Comparison of ENCODE assay signal across 12 cellular contexts in the genomic region with DNA sequence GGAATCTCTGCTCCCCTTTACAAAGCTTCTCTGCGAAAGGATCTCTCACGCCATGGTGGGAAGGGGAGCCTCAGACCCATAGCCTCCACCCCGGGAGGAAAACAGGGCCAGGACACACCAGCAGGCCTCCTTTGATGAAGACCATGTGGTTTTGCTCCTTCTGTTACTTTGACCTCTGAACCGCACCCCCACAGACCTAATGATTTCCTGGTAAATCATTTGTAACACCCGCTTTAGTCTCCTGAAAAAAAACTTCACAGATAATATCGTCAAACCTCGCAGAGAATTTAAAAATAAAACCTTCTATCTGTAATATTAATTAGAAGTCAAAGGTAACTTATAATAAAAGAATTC. TPM values are rescaled to one million over a fixed set of nuclear protein-coding genes. Genes with fewer than 3 reads are reported as not detected.
DNase-seq lines count a peak whose midpoint lies in the region; ATAC-seq and TF ChIP-seq lines count a peak whose summit lies in the region.
"Had no signal": no experiment of that assay in that cellular context is flagged by ENCODE, and none has a peak within 500 bp of the region (broad histone marks: within the 10 kb centered on the region; RNA-seq: fewer than 3 reads in every experiment).

No MANE protein-coding gene starts in this region.

- peak overlapping the region in 1 of 3 donors; percentile 26 for H3K4me3 ChIP-seq in liver (ENCODE audit: low read depth in 1 of 3, low read length in 3 of 3)

- peaks cover 13% of the 10 kb centered on the region for H3K4me1 Mint-ChIP-seq in stimulated activated naive CD8-positive, alpha-beta T cell treated with anti-CD3 and anti-CD28 coated beads, Interleukin-15, amount 100 ng/mL, for 72 hours
- H3K4me1 Mint-ChIP-seq in activated T-helper 1 cell treated with anti-CD3 and anti-CD28 coated beads, Interleukin-12 subunit alpha, Interleukin-12 subunit beta, Interleukin-2, Interleukin-4 antibody, amounts not matched to agents 30 ng/mL and 10 ng/mL and 1 ng/mL, durations not matched to agents 14 hours and 24 hours and 36 hours (ENCODE audit: low read depth) = peaks cover 13% of the 10 kb centered on the region

- intact Hi-C loops in activated T-helper 1 cell treated with anti-CD3 and anti-CD28 coated beads, Interleukin-12 subunit alpha, Interleukin-12 subunit beta, Interleukin-2, Interleukin-4 antibody, amounts not matched to agents 30 ng/mL and 10 ng/mL and 1 ng/mL, durations not matched to agents 14 hours and 24 hours and 36 hours (cut with micrococcal nuclease) = loop anchor here (1.0 to 5.0 kb wide), 6 partner anchors 11 to 300 kb away; a partner anchor contains a TSS

- H3K36me3 ChIP-seq in liver (ENCODE audit: control insufficient read depth in 4 of 4, insufficient read depth in 3 of 4, low read depth in 1 of 4, low read length in 3 of 4) = no peaks in the 10 kb centered on the region
- H3K36me3 ChIP-seq: thyroid gland, WERI-Rb-1 had no signal

- H3K4me3 Mint-ChIP-seq in stimulated activated naive CD8-positive, alpha-beta T cell treated with anti-CD3 and anti-CD28 coated beads, Interleukin-15, amount 100 ng/mL, for 72 hours = peak overlapping the region; percentile 36 to 93
- peak overlapping the region; percentile 45 for H3K4me3 Mint-ChIP-seq in activated T-helper 1 cell treated with anti-CD3 and anti-CD28 coated beads, Interleukin-12 subunit alpha, Interleukin-12 subunit beta, Interleukin-2, Interleukin-4 antibody, amounts not matched to agents 30 ng/mL and 10 ng/mL and 1 ng/mL, durations not matched to agents 14 hours and 24 hours and 36 hours

- no peak overlapping the region for H3K27ac Mint-ChIP-seq in stimulated activated naive CD8-positive, alpha-beta T cell treated with anti-CD3 and anti-CD28 coated beads, Interleukin-15, amount 100 ng/mL, for 72 hours
- no peak overlapping the region for H3K27ac Mint-ChIP-seq in activated T-helper 1 cell treated with anti-CD3 and anti-CD28 coated beads, Interleukin-12 subunit alpha, Interleukin-12 subunit beta, Interleukin-2, Interleukin-4 antibody, amounts not matched to agents 30 ng/mL and 10 ng/mL and 1 ng/mL, durations not matched to agents 14 hours and 24 hours and 36 hours

- H3K27me3 Mint-ChIP-seq in stimulated activated naive CD8-positive, alpha-beta T cell treated with anti-CD3 and anti-CD28 coated beads, Interleukin-15, amount 100 ng/mL, for 72 hours = peaks cover 53% of the 10 kb centered on the region
- peaks cover 21% of the 10 kb centered on the region for H3K27me3 Mint-ChIP-seq in activated T-helper 1 cell treated with anti-CD3 and anti-CD28 coated beads, Interleukin-12 subunit alpha, Interleukin-12 subunit beta, Interleukin-2, Interleukin-4 antibody, amounts not matched to agents 30 ng/mL and 10 ng/mL and 1 ng/mL, durations not matched to agents 14 hours and 24 hours and 36 hours (ENCODE audit: insufficient read depth)

- no peaks in the 10 kb centered on the region for H3K27me3 ChIP-seq in liver (ENCODE audit: control insufficient read depth in 4 of 4, insufficient read depth in 4 of 4, low read length in 3 of 4)
- H3K27me3 ChIP-seq: thyroid gland had no signal

- TF ChIP-seq RAD21 in liver (IDR thresholded peaks at IDR 0.05) = no peak

- WGBS in liver = 42% methylated on average over 7 of the region's 7 CpGs

- DNase-seq in stimulated activated naive CD8-positive, alpha-beta T cell treated with anti-CD3 and anti-CD28 coated beads, Interleukin-15, amount 100 ng/mL, for 72 hours = no peak
- no peak for DNase-seq in stimulated activated naive CD8-positive, alpha-beta T cell treated with anti-CD3 and anti-CD28 coated beads, Interleukin-15, Interleukin-2, amounts not matched to agents 100 U/mL and 50 U/mL, for 24 hours
- DNase-seq in activated T-helper 1 cell treated with anti-CD3 and anti-CD28 coated beads, Interleukin-12 subunit alpha, Interleukin-12 subunit beta, Interleukin-2, Interleukin-4 antibody, amounts not matched to agents 30 ng/mL and 10 ng/mL and 1 ng/mL, durations not matched to agents 14 hours and 24 hours and 36 hours (ENCODE audit: low spot score) = no peak
- DNase-seq in NCI-H2196 treated with DMSO at 0.1 percent for 48 hours (lab: John Stamatoyannopoulos, UW; ENCODE audit: unreplicated experiment) = no peak
- no peak for DNase-seq in iPS-NIHi7 (ENCODE audit: extremely low spot score)
- DNase-seq in SIG-M5 (lab: John Stamatoyannopoulos, UW) = no peak
- DNase-seq: activated T-cell treated with anti-CD3 and anti-CD28 coated beads, Interleukin-2, amount 50 U/mL, for 4 hours; thyroid gland had no signal

- TF ChIP-seq CTCF in liver (IDR thresholded peaks at IDR 0.05; ENCODE audit: low read depth, low read length, missing input control) = no peak

- H3K4me1 ChIP-seq in liver (ENCODE audit: control insufficient read depth in 4 of 4, insufficient read depth in 4 of 4, low read length in 3 of 4) = peaks cover 11 to 41% (median 38%) of the 10 kb centered on the region in 4 donors

- no peaks in the 10 kb centered on the region for H3K9me3 ChIP-seq in liver (ENCODE audit: control insufficient read depth in 4 of 4, low read length in 3 of 4)
- H3K9me3 ChIP-seq: thyroid gland had no signal

- no peaks in the 10 kb centered on the region for H3K36me3 Mint-ChIP-seq in activated T-helper 1 cell treated with anti-CD3 and anti-CD28 coated beads, Interleukin-12 subunit alpha, Interleukin-12 subunit beta, Interleukin-2, Interleukin-4 antibody, amounts not matched to agents 30 ng/mL and 10 ng/mL and 1 ng/mL, durations not matched to agents 14 hours and 24 hours and 36 hours (ENCODE audit: low read depth)

- no peaks in the 10 kb centered on the region for H3K9me3 Mint-ChIP-seq in stimulated activated naive CD8-positive, alpha-beta T cell treated with anti-CD3 and anti-CD28 coated beads, Interleukin-15, amount 100 ng/mL, for 72 hours
- no peaks in the 10 kb centered on the region for H3K9me3 Mint-ChIP-seq in activated T-helper 1 cell treated with anti-CD3 and anti-CD28 coated beads, Interleukin-12 subunit alpha, Interleukin-12 subunit beta, Interleukin-2, Interleukin-4 antibody, amounts not matched to agents 30 ng/mL and 10 ng/mL and 1 ng/mL, durations not matched to agents 14 hours and 24 hours and 36 hours
- H3K9me3 Mint-ChIP-seq: activated T-cell treated with anti-CD3 and anti-CD28 coated beads, Interleukin-2, amount 50 U/mL, for 4 hours had no signal

- H3K27ac ChIP-seq in liver (ENCODE audit: low read depth in 1 of 2, low read length in 2 of 2) = peak overlapping the region; percentile 86 to 91
- H3K27ac ChIP-seq: thyroid gland, WERI-Rb-1 had no signal

- H3K9ac ChIP-seq in liver (ENCODE audit: low read depth in 1 of 2, low read length in 2 of 2) = no peak overlapping the region

- no peak for ATAC-seq in stimulated activated naive CD8-positive, alpha-beta T cell treated with anti-CD3 and anti-CD28 coated beads, Interleukin-15, amount 100 ng/mL, for 72 hours
- no peak for ATAC-seq in stimulated activated naive CD8-positive, alpha-beta T cell treated with anti-CD3 and anti-CD28 coated beads, Interleukin-15, Interleukin-2, amounts not matched to agents 100 U/mL and 50 U/mL, for 24 hours
- ATAC-seq in GM18517 (IDR thresholded peaks at IDR 0.05; ENCODE audit: unreplicated experiment) = no peak

TF ChIP-seq in liver, 16 proteins besides CTCF, POLR2A, EP300 and RAD21 (continues in another document):
- peak; percentile 44 for TF ChIP-seq NR2F2 (IDR thresholded peaks at IDR 0.05)
- TF ChIP-seq FOXA1 (IDR thresholded peaks at IDR 0.05) = no peak
- TF ChIP-seq, protein P1, sequence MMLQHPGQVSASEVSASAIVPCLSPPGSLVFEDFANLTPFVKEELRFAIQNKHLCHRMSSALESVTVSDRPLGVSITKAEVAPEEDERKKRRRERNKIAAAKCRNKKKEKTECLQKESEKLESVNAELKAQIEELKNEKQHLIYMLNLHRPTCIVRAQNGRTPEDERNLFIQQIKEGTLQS (IDR thresholded peaks at IDR 0.05) = no peak
- TF ChIP-seq SP1 (IDR thresholded peaks at IDR 0.05) = peak; percentile 56
- peak in 1 of 2 donors; percentile 35 for TF ChIP-seq RXRA (IDR thresholded peaks at IDR 0.05)
- TF ChIP-seq JUND (IDR thresholded peaks at IDR 0.05) = no peak
- TF ChIP-seq, protein P2, sequence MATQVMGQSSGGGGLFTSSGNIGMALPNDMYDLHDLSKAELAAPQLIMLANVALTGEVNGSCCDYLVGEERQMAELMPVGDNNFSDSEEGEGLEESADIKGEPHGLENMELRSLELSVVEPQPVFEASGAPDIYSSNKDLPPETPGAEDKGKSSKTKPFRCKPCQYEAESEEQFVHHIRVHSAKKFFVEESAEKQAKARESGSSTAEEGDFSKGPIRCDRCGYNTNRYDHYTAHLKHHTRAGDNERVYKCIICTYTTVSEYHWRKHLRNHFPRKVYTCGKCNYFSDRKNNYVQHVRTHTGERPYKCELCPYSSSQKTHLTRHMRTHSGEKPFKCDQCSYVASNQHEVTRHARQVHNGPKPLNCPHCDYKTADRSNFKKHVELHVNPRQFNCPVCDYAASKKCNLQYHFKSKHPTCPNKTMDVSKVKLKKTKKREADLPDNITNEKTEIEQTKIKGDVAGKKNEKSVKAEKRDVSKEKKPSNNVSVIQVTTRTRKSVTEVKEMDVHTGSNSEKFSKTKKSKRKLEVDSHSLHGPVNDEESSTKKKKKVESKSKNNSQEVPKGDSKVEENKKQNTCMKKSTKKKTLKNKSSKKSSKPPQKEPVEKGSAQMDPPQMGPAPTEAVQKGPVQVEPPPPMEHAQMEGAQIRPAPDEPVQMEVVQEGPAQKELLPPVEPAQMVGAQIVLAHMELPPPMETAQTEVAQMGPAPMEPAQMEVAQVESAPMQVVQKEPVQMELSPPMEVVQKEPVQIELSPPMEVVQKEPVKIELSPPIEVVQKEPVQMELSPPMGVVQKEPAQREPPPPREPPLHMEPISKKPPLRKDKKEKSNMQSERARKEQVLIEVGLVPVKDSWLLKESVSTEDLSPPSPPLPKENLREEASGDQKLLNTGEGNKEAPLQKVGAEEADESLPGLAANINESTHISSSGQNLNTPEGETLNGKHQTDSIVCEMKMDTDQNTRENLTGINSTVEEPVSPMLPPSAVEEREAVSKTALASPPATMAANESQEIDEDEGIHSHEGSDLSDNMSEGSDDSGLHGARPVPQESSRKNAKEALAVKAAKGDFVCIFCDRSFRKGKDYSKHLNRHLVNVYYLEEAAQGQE (IDR thresholded peaks at IDR 0.05) = no peak
- TF ChIP-seq, protein P3, sequence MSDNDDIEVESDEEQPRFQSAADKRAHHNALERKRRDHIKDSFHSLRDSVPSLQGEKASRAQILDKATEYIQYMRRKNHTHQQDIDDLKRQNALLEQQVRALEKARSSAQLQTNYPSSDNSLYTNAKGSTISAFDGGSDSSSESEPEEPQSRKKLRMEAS (IDR thresholded peaks at IDR 0.05) = no peak

RNA-seq across cellular contexts. Expression of a gene that starts 18.3 kb away (rescaled TPM):
- total RNA-seq in activated T-helper 1 cell treated with anti-CD3 and anti-CD28 coated beads, Interleukin-12 subunit alpha, Interleukin-12 subunit beta, Interleukin-2, Interleukin-4 antibody, amounts not matched to agents 30 ng/mL and 10 ng/mL and 1 ng/mL, durations not matched to agents 14 hours and 24 hours and 36 hours = not detected in 2 replicates
- total RNA-seq in liver = 10 to 100 TPM; 20.4 to 87.9 TPM
- polyA plus RNA-seq in liver = 100 to 1,000 TPM; 169 to 196 TPM
- total RNA-seq: fibroblast of villous mesenchyme, thyroid gland had no signal

RNA-seq across cellular contexts. Expression of a gene that starts 36.7 kb away (rescaled TPM):
- total RNA-seq in activated T-helper 1 cell treated with anti-CD3 and anti-CD28 coated beads, Interleukin-12 subunit alpha, Interleukin-12 subunit beta, Interleukin-2, Interleukin-4 antibody, amounts not matched to agents 30 ng/mL and 10 ng/mL and 1 ng/mL, durations not matched to agents 14 hours and 24 hours and 36 hours = not detected in 2 replicates
- total RNA-seq in liver = under 1 TPM in 1 of 2 donors, not detected in 1; 0.08 TPM
- polyA plus RNA-seq in liver = under 1 TPM; 0.03 to 0.05 TPM
- total RNA-seq: activated T-cell treated with anti-CD3 and anti-CD28 coated beads, Interleukin-2, amount 50 U/mL, for 4 hours had no signal

Comparison
In these comparisons a context has a peak if more than half of its experiments do, and no peak if none do; other contexts are left out.
1. RNA of a gene that starts 18.3 kb away (total RNA-seq): 20.4 to 87.9 TPM in liver; not detected in activated T-helper 1 cell treated with anti-CD3 and anti-CD28 coated beads, Interleukin-12 subunit alpha, Interleukin-12 subunit beta, Interleukin-2, Interleukin-4 antibody, amounts not matched to agents 30 ng/mL and 10 ng/mL and 1 ng/mL, durations not matched to agents 14 hours and 24 hours and 36 hours; every median in the first group is over 10 times any median in the second.